In genomic region chr4:40333921-40334352, GRCh38 we compare ENCODE assay signal across 11 cellular contexts. TPM values are rescaled to one million over a fixed set of nuclear protein-coding genes. Genes with fewer than 3 reads are reported as not detected.
DNase-seq lines count a peak whose midpoint lies in the region; ATAC-seq and TF ChIP-seq lines count a peak whose summit lies in the region.
"Had no signal": no experiment of that assay in that cellular context is flagged by ENCODE, and none has a peak within 500 bp of the region (broad histone marks: within the 10 kb centered on the region; RNA-seq: fewer than 3 reads in every experiment).

No MANE protein-coding gene starts in this region.

- H3K27me3 ChIP-seq in BE2C = no peaks in the 10 kb centered on the region
- H3K27me3 ChIP-seq in left lung = no peaks in the 10 kb centered on the region
- H3K27me3 ChIP-seq in gastroesophageal sphincter = no peaks in the 10 kb centered on the region
- H3K27me3 ChIP-seq: neutrophil had no signal

- no peak overlapping the region for H3K4me3 Mint-ChIP-seq in stimulated activated naive B cell treated with anti-CD40 and anti-IgM and Interleukin-4, amounts not matched to agents 10 μg/mL and 1 μg/mL and 100 μg/mL, for 72 hours
- H3K4me3 Mint-ChIP-seq: activated CD8-positive, alpha-beta memory T cell treated with anti-CD3 and anti-CD28 coated beads, Interleukin-2, amount 10 ng/mL, durations not matched to agents 7 days and 5 days; stimulated activated memory B cell treated with anti-CD40 and anti-IgM and Interleukin-4, amounts not matched to agents 10 μg/mL and 1 μg/mL and 100 μg/mL, for 72 hours had no signal

- DNase-seq in BE2C = peak; percentile 68
- peak; percentile 85 for DNase-seq in LHCN-M2 (ENCODE audit: low read depth)
- no peak for DNase-seq in SK-N-MC (ENCODE audit: low read depth, low spot score)
- peak; percentile 42 for DNase-seq in iPS-NIHi11 (ENCODE audit: low spot score)
- no peak for DNase-seq in left lung
- no peak for DNase-seq in stimulated activated naive B cell treated with anti-CD40 and anti-IgM and Interleukin-4, amounts not matched to agents 10 μg/mL and 1 μg/mL and 100 μg/mL, for 72 hours
- DNase-seq in ureter (ENCODE audit: low spot score) = no peak

- no peaks in the 10 kb centered on the region for H3K36me3 Mint-ChIP-seq in stimulated activated naive B cell treated with anti-CD40 and anti-IgM and Interleukin-4, amounts not matched to agents 10 μg/mL and 1 μg/mL and 100 μg/mL, for 72 hours
- H3K36me3 Mint-ChIP-seq: activated CD8-positive, alpha-beta memory T cell treated with anti-CD3 and anti-CD28 coated beads, Interleukin-2, amount 10 ng/mL, durations not matched to agents 7 days and 5 days; stimulated activated memory B cell treated with anti-CD40 and anti-IgM and Interleukin-4, amounts not matched to agents 10 μg/mL and 1 μg/mL and 100 μg/mL, for 72 hours had no signal

- 73 to 79% methylated on average over 4 to 8 of the region's 8 CpGs for WGBS in gastroesophageal sphincter (ENCODE audit: low coverage in 1 of 2), 2 donors

- no peak for TF ChIP-seq EP300 in gastroesophageal sphincter (IDR thresholded peaks at IDR 0.05)

- no peaks in the 10 kb centered on the region for H3K9me3 Mint-ChIP-seq in stimulated activated naive B cell treated with anti-CD40 and anti-IgM and Interleukin-4, amounts not matched to agents 10 μg/mL and 1 μg/mL and 100 μg/mL, for 72 hours
- H3K9me3 Mint-ChIP-seq: stimulated activated memory B cell treated with anti-CD40 and anti-IgM and Interleukin-4, amounts not matched to agents 10 μg/mL and 1 μg/mL and 100 μg/mL, for 72 hours had no signal

- H3K27me3 Mint-ChIP-seq in stimulated activated naive B cell treated with anti-CD40 and anti-IgM and Interleukin-4, amounts not matched to agents 10 μg/mL and 1 μg/mL and 100 μg/mL, for 72 hours = peaks cover 7 to 13% of the 10 kb centered on the region in 2 donors

- intact Hi-C loops in left lung (cut with DNase I) = no loop called here

- ATAC-seq in left lung (no peak), gastroesophageal sphincter (no peak)
- no peak for ATAC-seq in stimulated activated naive B cell treated with anti-CD40 and anti-IgM and Interleukin-4, amounts not matched to agents 10 μg/mL and 1 μg/mL and 100 μg/mL, for 72 hours (replicated peaks)
- ATAC-seq: activated CD8-positive, alpha-beta memory T cell treated with anti-CD3 and anti-CD28 coated beads, Interleukin-2, amount 10 ng/mL, durations not matched to agents 7 days and 5 days; stimulated activated memory B cell treated with anti-CD40 and anti-IgM and Interleukin-4, amounts not matched to agents 10 μg/mL and 1 μg/mL and 100 μg/mL, for 72 hours had no signal

- H3K9me3 ChIP-seq in BE2C (no peaks in the 10 kb centered on the region), SK-N-MC (ENCODE audit: low read depth, low read length) (no peaks in the 10 kb centered on the region), left lung (no peaks in the 10 kb centered on the region), gastroesophageal sphincter (no peaks in the 10 kb centered on the region)
- H3K9me3 ChIP-seq: neutrophil had no signal

- H3K4me1 Mint-ChIP-seq in stimulated activated naive B cell treated with anti-CD40 and anti-IgM and Interleukin-4, amounts not matched to agents 10 μg/mL and 1 μg/mL and 100 μg/mL, for 72 hours = no peaks in the 10 kb centered on the region
- H3K4me1 Mint-ChIP-seq: stimulated activated memory B cell treated with anti-CD40 and anti-IgM and Interleukin-4, amounts not matched to agents 10 μg/mL and 1 μg/mL and 100 μg/mL, for 72 hours had no signal

- TF ChIP-seq CTCF in BE2C (IDR thresholded peaks at IDR 0.05; ENCODE audit: low read depth, low read length) = no peak
- no peak for TF ChIP-seq CTCF in left lung (IDR thresholded peaks at IDR 0.05)
- no peak for TF ChIP-seq CTCF in gastroesophageal sphincter (IDR thresholded peaks at IDR 0.05)

- H3K27ac Mint-ChIP-seq in stimulated activated naive B cell treated with anti-CD40 and anti-IgM and Interleukin-4, amounts not matched to agents 10 μg/mL and 1 μg/mL and 100 μg/mL, for 72 hours = no peak overlapping the region
- H3K27ac Mint-ChIP-seq: activated CD8-positive, alpha-beta memory T cell treated with anti-CD3 and anti-CD28 coated beads, Interleukin-2, amount 10 ng/mL, durations not matched to agents 7 days and 5 days; stimulated activated memory B cell treated with anti-CD40 and anti-IgM and Interleukin-4, amounts not matched to agents 10 μg/mL and 1 μg/mL and 100 μg/mL, for 72 hours had no signal

- no peak overlapping the region for H3K9ac ChIP-seq in SK-N-MC (ENCODE audit: insufficient read length)

- H3K4me1 ChIP-seq in BE2C (peaks cover 24% of the 10 kb centered on the region), left lung (no peaks in the 10 kb centered on the region), gastroesophageal sphincter (no peaks in the 10 kb centered on the region)

- H3K4me3 ChIP-seq in BE2C (ENCODE audit: low read depth, low read length) (no peak overlapping the region), SK-N-MC (no peak overlapping the region), left lung (no peak overlapping the region), gastroesophageal sphincter (no peak overlapping the region)

- H3K27ac ChIP-seq in SK-N-MC = peak overlapping the region; percentile 58
- no peak overlapping the region for H3K27ac ChIP-seq in left lung
- no peak overlapping the region for H3K27ac ChIP-seq in gastroesophageal sphincter
- H3K27ac ChIP-seq: neutrophil had no signal

- no peak for TF ChIP-seq POLR2A in gastroesophageal sphincter (IDR thresholded peaks at IDR 0.05)

- H3K36me3 ChIP-seq in BE2C (no peaks in the 10 kb centered on the region), SK-N-MC (ENCODE audit: insufficient read depth, low read length) (no peaks in the 10 kb centered on the region), left lung (no peaks in the 10 kb centered on the region), gastroesophageal sphincter (no peaks in the 10 kb centered on the region)
- H3K36me3 ChIP-seq: neutrophil had no signal

RNA-seq across cellular contexts. Expression of gene CHRNA9, which starts 1.2 kb away (rescaled TPM):
- polyA plus RNA-seq in BE2C (2012; ENCODE audit: insufficient read depth, insufficient read length, low read depth) = not detected
- total RNA-seq in LHCN-M2 (2014; rRNA removed) (0.29 and 0.51 TPM in 2 replicates), left lung (not detected), ureter (not detected), gastroesophageal sphincter (not detected)
- 0.11 TPM for polyA plus RNA-seq in LHCN-M2 (2012)

Comparison
In these comparisons a context has a peak if more than half of its experiments do, and no peak if none do; other contexts are left out.
1. DNase-seq: peak in BE2C (single experiment), LHCN-M2 (single experiment) and iPS-NIHi11 (single experiment); none in SK-N-MC (single experiment), left lung (0 of 2), stimulated activated naive B cell treated with anti-CD40 and anti-IgM and Interleukin-4, amounts not matched to agents 10 μg/mL and 1 μg/mL and 100 μg/mL, for 72 hours (single experiment) and ureter (single experiment).